ENCODE assay signal across 20 cellular contexts in genomic region chr2:2234398-2234797, GRCh38.
DNase-seq lines count a peak whose midpoint lies in the region; ATAC-seq and TF ChIP-seq lines count a peak whose summit lies in the region.
"Had no signal": no experiment of that assay in that cellular context is flagged by ENCODE, and none has a peak within 500 bp of the region (broad histone marks: within the 10 kb centered on the region; RNA-seq: fewer than 3 reads in every experiment).

No MANE protein-coding gene starts in this region.

- H3K4me1 ChIP-seq in gastrocnemius medialis: no peaks in the 10 kb centered on the region

- no peaks in the 10 kb centered on the region for H3K36me3 Mint-ChIP-seq in mesothelial cell of epicardium
- no peaks in the 10 kb centered on the region for H3K36me3 Mint-ChIP-seq in CD4-positive, alpha-beta T cell (ENCODE audit: low read depth)
- H3K36me3 Mint-ChIP-seq: CD4-positive, alpha-beta memory T cell; natural killer cell had no signal

- peak; percentile 53 for TF ChIP-seq CTCF in LNCaP clone FGC (IDR thresholded peaks at IDR 0.05; ENCODE audit: control insufficient read depth, extremely low read depth, insufficient read depth)
- TF ChIP-seq CTCF in mesothelial cell of epicardium (IDR thresholded peaks at IDR 0.05; ENCODE audit: unreplicated experiment): no peak
- TF ChIP-seq CTCF in gastrocnemius medialis (IDR thresholded peaks at IDR 0.05 in 4 of 5, conservative IDR thresholded peaks at IDR 0.05 in 1 of 5): no peak
- no peak for TF ChIP-seq CTCF in CD4-positive, alpha-beta T cell (IDR thresholded peaks at IDR 0.05)

- no peak overlapping the region for H3K27ac Mint-ChIP-seq in mesothelial cell of epicardium
- H3K27ac Mint-ChIP-seq in CD4-positive, alpha-beta T cell: no peak overlapping the region
- H3K27ac Mint-ChIP-seq: CD4-positive, alpha-beta memory T cell; memory B cell; natural killer cell had no signal

- H3K4me3 ChIP-seq in LNCaP clone FGC (ENCODE audit: low read depth, low read length) (no peak overlapping the region), gastrocnemius medialis (no peak overlapping the region)
- H3K4me3 ChIP-seq: heart left ventricle had no signal

- no peak for TF ChIP-seq POLR2A in gastrocnemius medialis (IDR thresholded peaks at IDR 0.05)

- no peak overlapping the region for H3K4me3 Mint-ChIP-seq in mesothelial cell of epicardium
- H3K4me3 Mint-ChIP-seq in CD4-positive, alpha-beta T cell: no peak overlapping the region
- H3K4me3 Mint-ChIP-seq: CD4-positive, alpha-beta memory T cell; central memory CD8-positive, alpha-beta T cell; memory B cell; natural killer cell had no signal

- DNase-seq in COR-L47 (lab: John Stamatoyannopoulos, UW) (peak; percentile 82), LNCaP clone FGC (ENCODE audit: low read depth) (no peak), NCI-H2029 treated with DMSO at 0.1 percent for 48 hours (lab: John Stamatoyannopoulos, UW) (peak; percentile 28), NCI-H69 (lab: John Stamatoyannopoulos, UW) (peak; percentile 82), sciatic nerve (ENCODE audit: low spot score) (no peak), mesothelial cell of epicardium (ENCODE audit: low spot score in 2 of 2, unreplicated experiment in 2 of 2) (no peak), gastrocnemius medialis (no peak)
- no peak for DNase-seq in CD4-positive, alpha-beta T cell
- DNase-seq: activated gamma-delta T cell; CD4-positive, alpha-beta memory T cell; effector CD8-positive, alpha-beta T cell; heart left ventricle; natural killer cell; stimulated activated CD4-positive, alpha-beta T cell treated with anti-CD3 and anti-CD28 coated beads, Interleukin-2, amount 100 ng/mL, for 48 hours; substantia nigra; T-helper 2 cell had no signal

- H3K4me1 Mint-ChIP-seq in mesothelial cell of epicardium: no peaks in the 10 kb centered on the region
- H3K4me1 Mint-ChIP-seq in CD4-positive, alpha-beta T cell (ENCODE audit: low read depth): no peaks in the 10 kb centered on the region
- H3K4me1 Mint-ChIP-seq: CD4-positive, alpha-beta memory T cell; central memory CD8-positive, alpha-beta T cell; memory B cell; natural killer cell had no signal

- peaks cover under 1% of the 10 kb centered on the region for H3K27me3 Mint-ChIP-seq in mesothelial cell of epicardium (ENCODE audit: low read depth)
- H3K27me3 Mint-ChIP-seq in CD4-positive, alpha-beta T cell: no peaks in the 10 kb centered on the region
- H3K27me3 Mint-ChIP-seq: central memory CD8-positive, alpha-beta T cell; memory B cell had no signal

- H3K36me3 ChIP-seq in gastrocnemius medialis: no peaks in the 10 kb centered on the region
- H3K36me3 ChIP-seq: heart left ventricle had no signal

- intact Hi-C loops in sciatic nerve (cut with DNase I) (no loop called here), gastrocnemius medialis (cut with DNase I; ENCODE audit: low total_unique reads) (no loop called here)
- intact Hi-C loops in CD4-positive, alpha-beta T cell (cut with DNase I, micrococcal nuclease): no loop called here

- H3K27ac ChIP-seq in gastrocnemius medialis: no peak overlapping the region
- no peak overlapping the region for H3K27ac ChIP-seq in CD4-positive, alpha-beta T cell (ENCODE audit: low read depth, low read length)
- H3K27ac ChIP-seq: heart left ventricle had no signal

- peaks cover 3% of the 10 kb centered on the region for H3K9me3 Mint-ChIP-seq in mesothelial cell of epicardium
- H3K9me3 Mint-ChIP-seq in CD4-positive, alpha-beta T cell: peaks cover 2% of the 10 kb centered on the region

- in situ Hi-C loops in gastrocnemius medialis (cut with MboI; ENCODE audit: low sequenced_read_pairs in 4 of 4): no loop called here

- POLR2A ChIA-PET in CD4-positive, alpha-beta T cell (lab: Charles Lee): no interaction called here

- H3K9me3 ChIP-seq in gastrocnemius medialis: no peaks in the 10 kb centered on the region
- H3K9me3 ChIP-seq in CD4-positive, alpha-beta T cell (ENCODE audit: control insufficient read depth, low read length): no peaks in the 10 kb centered on the region
- H3K9me3 ChIP-seq: heart left ventricle had no signal

- CTCF ChIA-PET in CD4-positive, alpha-beta T cell (lab: Charles Lee): no interaction called here

- H3K27me3 ChIP-seq in gastrocnemius medialis: no peaks in the 10 kb centered on the region
- no peaks in the 10 kb centered on the region for H3K27me3 ChIP-seq in CD4-positive, alpha-beta T cell (ENCODE audit: control insufficient read depth, insufficient read depth, low read length)

- ATAC-seq in sciatic nerve (no peak), gastrocnemius medialis (no peak)
- no peak for ATAC-seq in CD4-positive, alpha-beta T cell (ENCODE audit: poor library complexity)
- ATAC-seq: activated CD4-positive, CD25-positive, alpha-beta regulatory T cell treated with anti-CD3 and anti-CD28 coated beads, Interleukin-2, amount 50 U/mL, for 24 hours; heart left ventricle; natural killer cell; Right ventricle myocardium inferior had no signal

Comparison
In these comparisons a context has a peak if more than half of its experiments do, and no peak if none do; other contexts are left out.
1. DNase-seq: peak in COR-L47 (single experiment), NCI-H2029 treated with DMSO at 0.1 percent for 48 hours (single experiment) and NCI-H69 (single experiment); none in LNCaP clone FGC (single experiment), sciatic nerve (single experiment), mesothelial cell of epicardium (0 of 2), gastrocnemius medialis (0 of 2) and CD4-positive, alpha-beta T cell (0 of 10).